In the genomic region with DNA sequence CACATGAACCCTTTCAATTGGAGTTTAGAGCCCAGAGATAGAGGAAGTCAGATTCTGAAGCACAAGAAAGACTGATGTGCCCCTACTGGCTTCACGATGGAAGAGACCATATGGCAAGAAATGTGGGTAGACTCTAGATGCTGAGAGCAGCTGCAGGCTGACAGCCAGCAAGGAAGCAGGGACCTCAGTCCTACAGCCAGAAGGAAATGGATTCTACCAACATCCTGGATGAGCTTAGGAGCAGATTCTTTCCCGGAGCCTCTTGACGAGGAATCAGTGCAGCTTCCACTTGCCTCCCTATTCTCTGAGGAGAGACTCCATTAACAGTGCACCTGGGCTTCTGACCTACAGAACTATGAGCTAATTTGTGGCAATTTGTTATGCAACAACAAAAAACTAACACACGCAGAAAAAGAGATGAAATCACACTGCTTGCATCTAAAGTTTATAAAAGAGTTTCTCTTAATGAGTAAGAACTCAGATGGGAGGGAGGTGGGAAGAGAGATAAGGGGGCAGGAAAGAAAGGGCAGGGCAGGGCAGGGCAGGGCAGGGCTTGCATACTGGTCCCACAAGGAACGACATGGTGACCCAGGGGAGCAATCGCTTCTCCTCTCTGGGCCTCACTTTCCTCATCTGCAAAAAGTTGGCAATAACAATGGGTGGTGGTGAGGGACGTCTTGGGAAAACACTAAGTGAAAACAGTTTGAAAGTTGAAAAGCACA, we compare ENCODE assay signal across 1 cellular context.
TF ChIP-seq lines count a peak whose summit lies in the region.

No MANE protein-coding gene starts in this region.

TF ChIP-seq in IMR-90, 13 proteins besides CTCF, POLR2A, EP300 and RAD21 (continued from another document):
- TF ChIP-seq NFE2L2 (IDR thresholded peaks at IDR 0.05; ENCODE audit: low read depth, low read length) (no peak), USF2 (IDR thresholded peaks at IDR 0.05; ENCODE audit: low read depth, low read length) (no peak), RCOR1 (IDR thresholded peaks at IDR 0.05; ENCODE audit: insufficient replicate concordance, low read length) (no peak), BHLHE40 (IDR thresholded peaks at IDR 0.05; ENCODE audit: low read depth, low read length) (no peak), RFX5 (IDR thresholded peaks at IDR 0.05; ENCODE audit: low read depth, low read length) (no peak), ELK1 (IDR thresholded peaks at IDR 0.05; ENCODE audit: borderline replicate concordance, low read depth, low read length) (no peak), MAFK (IDR thresholded peaks at IDR 0.05; ENCODE audit: low read depth, low read length) (no peak), CHD1 (IDR thresholded peaks at IDR 0.05; ENCODE audit: low read depth, low read length) (no peak), MAZ (IDR thresholded peaks at IDR 0.05; ENCODE audit: borderline replicate concordance, low read depth, low read length) (no peak)
